Comparison of ENCODE assay signal across 1 cellular context in the genomic region with DNA sequence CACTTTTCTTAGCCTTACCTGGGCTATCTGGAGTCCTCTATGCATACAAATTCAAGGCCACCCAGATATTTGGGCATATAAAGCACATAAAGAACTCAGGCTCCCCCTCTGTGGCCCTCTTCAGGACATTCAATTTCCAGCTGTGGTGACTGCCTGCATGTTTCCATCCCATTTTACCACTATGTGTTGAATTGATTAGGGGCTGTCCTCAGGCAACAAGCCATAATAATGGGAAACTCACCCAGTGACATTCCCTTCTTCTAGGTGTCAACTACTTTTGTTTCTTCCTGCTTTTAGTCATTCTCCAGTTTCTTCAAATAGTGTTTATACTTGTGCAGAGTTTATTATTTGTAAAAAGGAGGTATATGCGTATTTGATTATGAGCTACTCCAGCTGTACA.
TF ChIP-seq lines count a peak whose summit lies in the region.

No MANE protein-coding gene starts in this region.

TF ChIP-seq in GM23338, 12 proteins besides CTCF, POLR2A, EP300 and RAD21 (continued from another document):
- no peak for TF ChIP-seq NANOG (IDR thresholded peaks at IDR 0.05; ENCODE audit: borderline replicate concordance)
